8 cellular contexts compared by ENCODE assay signal in the genomic region with DNA sequence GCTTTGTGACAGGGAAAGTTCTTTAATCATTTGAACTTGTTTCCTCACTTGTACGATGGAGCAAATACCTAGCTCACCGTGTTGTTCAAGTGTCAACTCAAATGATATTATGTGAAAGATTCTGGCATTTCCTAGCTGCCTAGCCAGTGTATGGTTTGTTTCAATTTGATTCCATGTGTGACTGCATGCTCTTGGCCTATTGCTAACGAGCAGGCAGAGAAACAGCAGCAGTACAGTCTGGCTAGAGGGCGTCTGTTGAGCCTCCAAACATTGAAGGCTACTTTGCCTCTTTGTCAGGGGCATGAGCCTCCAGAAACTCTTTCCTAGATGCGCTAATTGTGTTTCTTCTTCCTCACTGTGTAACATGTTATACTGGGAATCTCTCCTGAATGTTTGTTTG.
"Had no signal": no experiment of that assay in that cellular context is flagged by ENCODE, and none has a peak within 500 bp of the region (broad histone marks: within the 10 kb centered on the region; RNA-seq: fewer than 3 reads in every experiment).

No MANE protein-coding gene starts in this region.

- FAIRE-seq: H1, HepG2 had no signal

- H3K27ac ChIP-seq: HL-60 had no signal

- DNase-seq: H7, HFFc6 had no signal

- H3K9me3 ChIP-seq: HAP-1 had no signal

- ATAC-seq: GM23338, HCT116, HepG2 had no signal

- H3K4me3 ChIP-seq: GM23338, HAP-1 had no signal

- H3K36me3 ChIP-seq: HAP-1 had no signal
